8 cellular contexts compared by ENCODE assay signal in genomic region chrX:129781134-129782014, GRCh38. TPM values are rescaled to one million over a fixed set of nuclear protein-coding genes. Genes with fewer than 3 reads are reported as not detected.
DNase-seq lines count a peak whose midpoint lies in the region; ATAC-seq and TF ChIP-seq lines count a peak whose summit lies in the region.

No MANE protein-coding gene starts in this region.

- H3K36me3 ChIP-seq in OCI-LY1 (ENCODE audit: insufficient read depth, low read length) (peaks cover 33% of the 10 kb centered on the region), upper lobe of right lung (no peaks in the 10 kb centered on the region)

- H3K9me3 ChIP-seq in OCI-LY1 (ENCODE audit: low read length), result no peaks in the 10 kb centered on the region
- H3K9me3 ChIP-seq in upper lobe of right lung, result no peaks in the 10 kb centered on the region

- peak overlapping the region; percentile 88 for H3K27ac Mint-ChIP-seq in activated T-helper 2 cell treated with anti-CD3 and anti-CD28 coated beads, Interferon-gamma antibody, Interleukin-2, Interleukin-4, amounts not matched to agents 10 μg/mL and 5 μg/mL and 100 μg/mL, durations not matched to agents 14 hours and 24 hours and 36 hours
- H3K27ac Mint-ChIP-seq in naive thymus-derived CD8-positive, alpha-beta T cell, result peak overlapping the region; percentile 87 to 98 (median 96)

- H3K79me2 ChIP-seq in OCI-LY1 (ENCODE audit: insufficient read depth, low read length), result peaks cover 29% of the 10 kb centered on the region

- H3K4me3 Mint-ChIP-seq in activated T-helper 2 cell treated with anti-CD3 and anti-CD28 coated beads, Interferon-gamma antibody, Interleukin-2, Interleukin-4, amounts not matched to agents 10 μg/mL and 5 μg/mL and 100 μg/mL, durations not matched to agents 14 hours and 24 hours and 36 hours (ENCODE audit: low read depth), result peak overlapping the region; percentile 82
- H3K4me3 Mint-ChIP-seq in naive thymus-derived CD8-positive, alpha-beta T cell, result peak overlapping the region; percentile 80 to 98 (median 96)

- 0 out of 2 replicates have a peak, but pooled peaks cover 5% of the 10 kb centered on the region for H3F3A ChIP-seq in OCI-LY1 (ENCODE audit: insufficient read depth, low read length)

- intact Hi-C loops in activated T-helper 2 cell treated with anti-CD3 and anti-CD28 coated beads, Interferon-gamma antibody, Interleukin-2, Interleukin-4, amounts not matched to agents 10 μg/mL and 5 μg/mL and 100 μg/mL, durations not matched to agents 14 hours and 24 hours and 36 hours (cut with micrococcal nuclease), result loop anchor here (1.0 to 5.0 kb wide), 5 partner anchors 9 to 303 kb away; partner anchors contain the start of gene ZDHHC9
- intact Hi-C loops in upper lobe of right lung (cut with DNase I), result no loop called here

- H3K9me3 Mint-ChIP-seq in activated T-helper 2 cell treated with anti-CD3 and anti-CD28 coated beads, Interferon-gamma antibody, Interleukin-2, Interleukin-4, amounts not matched to agents 10 μg/mL and 5 μg/mL and 100 μg/mL, durations not matched to agents 14 hours and 24 hours and 36 hours, result no peaks in the 10 kb centered on the region
- H3K9me3 Mint-ChIP-seq in naive thymus-derived CD8-positive, alpha-beta T cell, result no peaks in the 10 kb centered on the region

- ATAC-seq in GM18499 (IDR thresholded peaks at IDR 0.05; ENCODE audit: insufficient read depth, unreplicated experiment) (peak; percentile 53), HG02763 (IDR thresholded peaks at IDR 0.05; ENCODE audit: unreplicated experiment) (peak; percentile 63), upper lobe of right lung (peak; percentile 81)
- peak; percentile 75 to 84 for ATAC-seq in naive thymus-derived CD8-positive, alpha-beta T cell

- H3K27me3 ChIP-seq in OCI-LY1 (ENCODE audit: insufficient read depth, low read length) (no peaks in the 10 kb centered on the region), upper lobe of right lung (no peaks in the 10 kb centered on the region)

- DNase-seq in activated T-helper 2 cell treated with anti-CD3 and anti-CD28 coated beads, Interferon-gamma antibody, Interleukin-2, Interleukin-4, amounts not matched to agents 10 μg/mL and 5 μg/mL and 100 μg/mL, durations not matched to agents 14 hours and 24 hours and 36 hours (ENCODE audit: low spot score), result peak; percentile 70
- DNase-seq in naive thymus-derived CD8-positive, alpha-beta T cell, result peak; percentile 45 to 94 (median 76)
- peak; percentile 76 for DNase-seq in upper lobe of right lung
- no peak for DNase-seq in NCI-H748 treated with DMSO at 0.1 percent for 48 hours (lab: John Stamatoyannopoulos, UW)
- no peak for DNase-seq in D341Med (ENCODE audit: low spot score)

- peak overlapping the region; percentile 85 for H3K4me3 ChIP-seq in OCI-LY1 (ENCODE audit: low read depth, low read length, poor library complexity, severe bottlenecking)
- peak overlapping the region; percentile 45 for H3K4me3 ChIP-seq in upper lobe of right lung

- H2AFZ ChIP-seq in OCI-LY1 (ENCODE audit: low read length), result no peak overlapping the region

- H3K9ac ChIP-seq in OCI-LY1 (ENCODE audit: low read length), result peak overlapping the region; percentile 96

- peaks cover 60% of the 10 kb centered on the region for H3K4me1 Mint-ChIP-seq in activated T-helper 2 cell treated with anti-CD3 and anti-CD28 coated beads, Interferon-gamma antibody, Interleukin-2, Interleukin-4, amounts not matched to agents 10 μg/mL and 5 μg/mL and 100 μg/mL, durations not matched to agents 14 hours and 24 hours and 36 hours (ENCODE audit: low read depth)
- H3K4me1 Mint-ChIP-seq in naive thymus-derived CD8-positive, alpha-beta T cell, result peaks cover 25 to 78% (median 67%) of the 10 kb centered on the region in 4 donors

- TF ChIP-seq CTCF in OCI-LY1 (IDR thresholded peaks at IDR 0.05; ENCODE audit: low read length), result no peak
- no peak for TF ChIP-seq CTCF in upper lobe of right lung (IDR thresholded peaks at IDR 0.05)

- no peaks in the 10 kb centered on the region for H3K27me3 Mint-ChIP-seq in activated T-helper 2 cell treated with anti-CD3 and anti-CD28 coated beads, Interferon-gamma antibody, Interleukin-2, Interleukin-4, amounts not matched to agents 10 μg/mL and 5 μg/mL and 100 μg/mL, durations not matched to agents 14 hours and 24 hours and 36 hours (ENCODE audit: low read depth)
- H3K27me3 Mint-ChIP-seq in naive thymus-derived CD8-positive, alpha-beta T cell, result no peaks in the 10 kb centered on the region

- no peaks in the 10 kb centered on the region for H3K9me2 ChIP-seq in OCI-LY1 (ENCODE audit: low read depth, low read length)

- POLR2A ChIA-PET in naive thymus-derived CD8-positive, alpha-beta T cell (lab: Charles Lee), result interaction anchor here (0.6 to 15.1 kb wide), 10 partner anchors 14 to 241 kb away, joined by 3 to 382 read pairs (median 6); no protein-coding TSS in a partner anchor

- H3K4me1 ChIP-seq in OCI-LY1 (ENCODE audit: insufficient read depth, low read length, severe bottlenecking), result peaks cover 95% of the 10 kb centered on the region
- H3K4me1 ChIP-seq in upper lobe of right lung, result no peaks in the 10 kb centered on the region

- peak overlapping the region; percentile 96 for H3K4me2 ChIP-seq in OCI-LY1 (ENCODE audit: low read length)

- H3K36me3 Mint-ChIP-seq in activated T-helper 2 cell treated with anti-CD3 and anti-CD28 coated beads, Interferon-gamma antibody, Interleukin-2, Interleukin-4, amounts not matched to agents 10 μg/mL and 5 μg/mL and 100 μg/mL, durations not matched to agents 14 hours and 24 hours and 36 hours (ENCODE audit: low read depth), result peaks cover 47% of the 10 kb centered on the region
- H3K36me3 Mint-ChIP-seq in naive thymus-derived CD8-positive, alpha-beta T cell, result peaks cover 7 to 48% (median 24%) of the 10 kb centered on the region in 3 donors

- H4K20me1 ChIP-seq in OCI-LY1 (ENCODE audit: insufficient read depth, low read length), result no peaks in the 10 kb centered on the region

- H3K27ac ChIP-seq in OCI-LY1 (ENCODE audit: low read depth, low read length, poor library complexity, severe bottlenecking), result peak overlapping the region; percentile 99
- peak overlapping the region; percentile 60 for H3K27ac ChIP-seq in upper lobe of right lung

RNA-seq across cellular contexts. Expression of gene SASH3, which starts 1.6 kb away (rescaled TPM):
- total RNA-seq in activated T-helper 2 cell treated with anti-CD3 and anti-CD28 coated beads, Interferon-gamma antibody, Interleukin-2, Interleukin-4, amounts not matched to agents 10 μg/mL and 5 μg/mL and 100 μg/mL, durations not matched to agents 14 hours and 24 hours and 36 hours, result 89.8 and 102 TPM in 2 replicates
- 100 to 1,000 TPM; 154 to 158 TPM for total RNA-seq in naive thymus-derived CD8-positive, alpha-beta T cell
- polyA plus RNA-seq in naive thymus-derived CD8-positive, alpha-beta T cell, result 100 to 1,000 TPM; 100 to 187 (median 115) TPM
- 41.2 TPM for total RNA-seq in upper lobe of right lung

RNA-seq across cellular contexts. Expression of gene XPNPEP2, which starts 42.6 kb away (rescaled TPM):
- total RNA-seq in activated T-helper 2 cell treated with anti-CD3 and anti-CD28 coated beads, Interferon-gamma antibody, Interleukin-2, Interleukin-4, amounts not matched to agents 10 μg/mL and 5 μg/mL and 100 μg/mL, durations not matched to agents 14 hours and 24 hours and 36 hours, result 0.11 and 0.16 TPM in 2 replicates
- not detected for total RNA-seq in naive thymus-derived CD8-positive, alpha-beta T cell
- polyA plus RNA-seq in naive thymus-derived CD8-positive, alpha-beta T cell, result under 1 TPM in 2 of 3 donors, not detected in 1; 0.13 to 0.47 TPM
- 0.93 TPM for total RNA-seq in upper lobe of right lung

Comparison
In these comparisons a context has a peak if more than half of its experiments do, and no peak if none do; other contexts are left out.
1. DNase-seq: peak in activated T-helper 2 cell treated with anti-CD3 and anti-CD28 coated beads, Interferon-gamma antibody, Interleukin-2, Interleukin-4, amounts not matched to agents 10 μg/mL and 5 μg/mL and 100 μg/mL, durations not matched to agents 14 hours and 24 hours and 36 hours (single experiment), naive thymus-derived CD8-positive, alpha-beta T cell (10 of 10) and upper lobe of right lung (single experiment); none in NCI-H748 treated with DMSO at 0.1 percent for 48 hours (single experiment) and D341Med (single experiment).
2. Peak in every context shown above with its lines, with median percentiles within 50 percentile points of each other: ATAC-seq.